8 cellular contexts compared by ENCODE assay signal in genomic region chr3:149086232-149086988, GRCh38. TPM values are rescaled to one million over a fixed set of nuclear protein-coding genes. Genes with fewer than 3 reads are reported as not detected.
DNase-seq lines count a peak whose midpoint lies in the region; ATAC-seq, FAIRE-seq and TF ChIP-seq lines count a peak whose summit lies in the region.

A gene with protein sequence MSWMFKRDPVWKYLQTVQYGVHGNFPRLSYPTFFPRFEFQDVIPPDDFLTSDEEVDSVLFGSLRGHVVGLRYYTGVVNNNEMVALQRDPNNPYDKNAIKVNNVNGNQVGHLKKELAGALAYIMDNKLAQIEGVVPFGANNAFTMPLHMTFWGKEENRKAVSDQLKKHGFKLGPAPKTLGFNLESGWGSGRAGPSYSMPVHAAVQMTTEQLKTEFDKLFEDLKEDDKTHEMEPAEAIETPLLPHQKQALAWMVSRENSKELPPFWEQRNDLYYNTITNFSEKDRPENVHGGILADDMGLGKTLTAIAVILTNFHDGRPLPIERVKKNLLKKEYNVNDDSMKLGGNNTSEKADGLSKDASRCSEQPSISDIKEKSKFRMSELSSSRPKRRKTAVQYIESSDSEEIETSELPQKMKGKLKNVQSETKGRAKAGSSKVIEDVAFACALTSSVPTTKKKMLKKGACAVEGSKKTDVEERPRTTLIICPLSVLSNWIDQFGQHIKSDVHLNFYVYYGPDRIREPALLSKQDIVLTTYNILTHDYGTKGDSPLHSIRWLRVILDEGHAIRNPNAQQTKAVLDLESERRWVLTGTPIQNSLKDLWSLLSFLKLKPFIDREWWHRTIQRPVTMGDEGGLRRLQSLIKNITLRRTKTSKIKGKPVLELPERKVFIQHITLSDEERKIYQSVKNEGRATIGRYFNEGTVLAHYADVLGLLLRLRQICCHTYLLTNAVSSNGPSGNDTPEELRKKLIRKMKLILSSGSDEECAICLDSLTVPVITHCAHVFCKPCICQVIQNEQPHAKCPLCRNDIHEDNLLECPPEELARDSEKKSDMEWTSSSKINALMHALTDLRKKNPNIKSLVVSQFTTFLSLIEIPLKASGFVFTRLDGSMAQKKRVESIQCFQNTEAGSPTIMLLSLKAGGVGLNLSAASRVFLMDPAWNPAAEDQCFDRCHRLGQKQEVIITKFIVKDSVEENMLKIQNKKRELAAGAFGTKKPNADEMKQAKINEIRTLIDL (minus strand): TSS chr3:149086533. CDS start chr3:149086336, 197 bp downstream.

- H3F3A ChIP-seq in SU-DHL-6 (ENCODE audit: insufficient read depth), result no peaks in the 10 kb centered on the region

- H4K20me1 ChIP-seq in SU-DHL-6 (ENCODE audit: low read depth, low read length), result peaks cover 3% of the 10 kb centered on the region

- H2AFZ ChIP-seq in SU-DHL-6 (ENCODE audit: low read depth, low read length, severe bottlenecking), result peak within 1 kb of the TSS; percentile 82

- H3K27me3 ChIP-seq in SU-DHL-6 (ENCODE audit: low read length), result no peaks in the 10 kb centered on the region
- H3K27me3 ChIP-seq in pancreas, result no peaks in the 10 kb centered on the region
- H3K27me3 ChIP-seq in tibial artery, result no peaks in the 10 kb centered on the region

- peak within 1 kb of the TSS; percentile 90 for H3K4me3 ChIP-seq in GM08714 (ENCODE audit: low read length)
- peak within 1 kb of the TSS; percentile 70 for H3K4me3 ChIP-seq in SU-DHL-6 (ENCODE audit: insufficient read depth, low read length, poor library complexity, severe bottlenecking)
- H3K4me3 ChIP-seq in pancreas, result peak within 1 kb of the TSS; percentile 34 to 67 (median 57)
- H3K4me3 ChIP-seq in tibial artery, result peak within 1 kb of the TSS; percentile 72 to 89

- intact Hi-C loops in Right ventricle myocardium superior (cut with DNase I) (no loop called here), pancreas (cut with DNase I) (no loop called here), tibial artery (cut with DNase I; ENCODE audit: low total_unique reads) (no loop called here)

- H3K4me2 ChIP-seq in SU-DHL-6 (ENCODE audit: low read depth, low read length, poor library complexity, severe bottlenecking), result peak within 1 kb of the TSS; percentile 81

- peak within 1 kb of the TSS; percentile 70 for H3K9ac ChIP-seq in SU-DHL-6 (ENCODE audit: low read length)

- WGBS in pancreas, 2 donors, result 7 to 8% methylated on average over 57 of the region's 57 CpGs

- no peak for FAIRE-seq in pancreas (lab: Jason Lieb, UNC)

- H3K9me3 ChIP-seq in SU-DHL-6 (ENCODE audit: insufficient read depth, low read length), result no peaks in the 10 kb centered on the region
- H3K9me3 ChIP-seq in pancreas, result no peaks in the 10 kb centered on the region
- H3K9me3 ChIP-seq in tibial artery, result no peaks in the 10 kb centered on the region

- peak; percentile 98 for ATAC-seq in HG02610 (IDR thresholded peaks at IDR 0.05; ENCODE audit: unreplicated experiment)
- ATAC-seq in Right ventricle myocardium superior (ENCODE audit: poor library complexity), result peak; percentile 100
- peak; percentile 98 to 100 (median 99) for ATAC-seq in pancreas

- peaks cover 22% of the 10 kb centered on the region; the same call in 1 of the 2 replicates for H3K36me3 ChIP-seq in SU-DHL-6 (ENCODE audit: low read length)
- no peaks in the 10 kb centered on the region for H3K36me3 ChIP-seq in pancreas
- H3K36me3 ChIP-seq in tibial artery, result peaks cover 0 to 3% (median 0%) of the 10 kb centered on the region in 3 donors

- H3K79me2 ChIP-seq in SU-DHL-6 (ENCODE audit: insufficient read depth, low read length), result peaks cover 49% of the 10 kb centered on the region

- TF ChIP-seq CTCF in SU-DHL-6 (IDR thresholded peaks at IDR 0.05; ENCODE audit: insufficient read depth, low read length, poor library complexity, severe bottlenecking), result no peak
- no peak for TF ChIP-seq CTCF in pancreas (IDR thresholded peaks at IDR 0.05)
- TF ChIP-seq CTCF in tibial artery (IDR thresholded peaks at IDR 0.05), result no peak

- H3K9me2 ChIP-seq in SU-DHL-6 (replicated peaks; ENCODE audit: insufficient read depth, low read length), result no peaks in the 10 kb centered on the region

- peaks cover 0 to 10% (median 5%) of the 10 kb centered on the region in 3 donors for H3K4me1 ChIP-seq in pancreas
- peaks cover 0 to 17% (median 4%) of the 10 kb centered on the region in 4 donors for H3K4me1 ChIP-seq in tibial artery

- peak; percentile 97 for DNase-seq in NCI-H1105 treated with DMSO at 0.1 percent for 48 hours (lab: John Stamatoyannopoulos, UW)
- DNase-seq in activated naive CD8-positive, alpha-beta T cell treated with anti-CD3 and anti-CD28 coated beads, Interleukin-2, amount 50 U/mL, for 16 hours (ENCODE audit: low read depth, low spot score), result peak; percentile 83
- DNase-seq in Right ventricle myocardium superior, result peak; percentile 96
- DNase-seq in pancreas, result peak; percentile 90 to 96 (median 94)
- peak; percentile 95 to 97 for DNase-seq in tibial artery

- peak within 1 kb of the TSS; percentile 25 for H3K27ac ChIP-seq in SU-DHL-6 (ENCODE audit: low read depth, low read length)
- peak within 1 kb of the TSS; percentile 35 to 77 (median 63) for H3K27ac ChIP-seq in pancreas
- peak within 1 kb of the TSS; percentile 66 to 84 for H3K27ac ChIP-seq in tibial artery

RNA-seq across cellular contexts. Expression of the gene that starts here (rescaled TPM):
- total RNA-seq in Right ventricle myocardium superior, result 26.4 TPM
- 10 to 100 TPM in 4 of 6 donors, 1 to 10 TPM in 2; 7.3 to 17.5 (median 13.3) TPM for total RNA-seq in pancreas
- polyA plus RNA-seq in pancreas, result 1 to 10 TPM; 2.3 to 9.7 TPM

Comparison
In these comparisons a context has a peak if more than half of its experiments do, and no peak if none do; other contexts are left out.
1. Peak in every context shown above with its lines: DNase-seq, ATAC-seq, H3K4me3 ChIP-seq and H3K27ac ChIP-seq.
2. H3K27ac ChIP-seq: peak in every context shown above with its lines; median percentile 75 in tibial artery; 63 in pancreas; 25 in SU-DHL-6.